ENCODE assay signal across 1 cellular context in the genomic region with DNA sequence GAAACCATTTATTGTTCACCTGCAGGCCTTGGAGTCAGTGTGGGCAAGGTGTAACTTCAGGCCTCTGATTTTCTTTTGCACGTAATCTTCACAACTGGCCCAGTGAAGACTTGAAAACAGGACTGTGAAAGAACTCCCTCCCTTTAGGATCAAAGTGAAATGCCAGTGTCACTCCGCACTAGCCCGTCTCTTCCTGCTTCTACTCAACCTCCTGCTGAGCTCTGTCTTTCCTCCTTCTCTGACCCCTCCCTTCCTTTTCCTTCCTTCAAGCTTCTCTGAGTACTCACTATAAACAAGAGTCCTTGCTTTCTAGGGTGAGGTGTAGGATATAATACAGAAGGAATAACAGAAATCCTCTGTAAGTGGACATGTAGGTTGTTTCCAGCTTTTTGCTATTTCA.
TF ChIP-seq lines count a peak whose summit lies in the region.

No MANE protein-coding gene starts in this region.

TF ChIP-seq in K562, 482 proteins besides CTCF, POLR2A, EP300 and RAD21:
- no peak for TF ChIP-seq GTF2E2 (tag; IDR thresholded peaks at IDR 0.05)
- TF ChIP-seq MYNN (IDR thresholded peaks at IDR 0.05): no peak
- TF ChIP-seq MYNN (CRISPR knock-in tag; IDR thresholded peaks at IDR 0.05): no peak
- TF ChIP-seq BRD9 (IDR thresholded peaks at IDR 0.05; ENCODE audit: low read depth, partially characterized antibody): no peak
- TF ChIP-seq POU5F1 (IDR thresholded peaks at IDR 0.05; ENCODE audit: borderline replicate concordance, low read depth, low read length, partially characterized antibody): no peak
- TF ChIP-seq, protein P1, sequence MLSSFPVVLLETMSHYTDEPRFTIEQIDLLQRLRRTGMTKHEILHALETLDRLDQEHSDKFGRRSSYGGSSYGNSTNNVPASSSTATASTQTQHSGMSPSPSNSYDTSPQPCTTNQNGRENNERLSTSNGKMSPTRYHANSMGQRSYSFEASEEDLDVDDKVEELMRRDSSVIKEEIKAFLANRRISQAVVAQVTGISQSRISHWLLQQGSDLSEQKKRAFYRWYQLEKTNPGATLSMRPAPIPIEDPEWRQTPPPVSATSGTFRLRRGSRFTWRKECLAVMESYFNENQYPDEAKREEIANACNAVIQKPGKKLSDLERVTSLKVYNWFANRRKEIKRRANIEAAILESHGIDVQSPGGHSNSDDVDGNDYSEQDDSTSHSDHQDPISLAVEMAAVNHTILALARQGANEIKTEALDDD (IDR thresholded peaks at IDR 0.05): no peak
- TF ChIP-seq EP400 (IDR thresholded peaks at IDR 0.05): no peak
- TF ChIP-seq STAT5B (CRISPR knock-in tag; IDR thresholded peaks at IDR 0.05): no peak
- TF ChIP-seq NFATC3 (IDR thresholded peaks at IDR 0.05): no peak
- no peak for TF ChIP-seq MAFK (IDR thresholded peaks at IDR 0.05; ENCODE audit: low read length)
- 0 out of 2 replicates have a peak, but pooled peaks have one; percentile 23 for TF ChIP-seq DPF2 (IDR thresholded peaks at IDR 0.05)
- TF ChIP-seq STAG1 (CRISPR knock-in tag; IDR thresholded peaks at IDR 0.05; ENCODE audit: borderline replicate concordance): no peak
- no peak for TF ChIP-seq PHB2 (IDR thresholded peaks at IDR 0.05; ENCODE audit: low read depth)
- no peak for TF ChIP-seq MXI1 (IDR thresholded peaks at IDR 0.05; ENCODE audit: low read depth, low read length)
- no peak for TF ChIP-seq ZNF174 (CRISPR knock-in tag; IDR thresholded peaks at IDR 0.05)
- TF ChIP-seq MEIS2 (IDR thresholded peaks at IDR 0.05; ENCODE audit: partially characterized antibody): peak; percentile 26
- TF ChIP-seq TAL1 (IDR thresholded peaks at IDR 0.05): no peak
- TF ChIP-seq FOXO4 (CRISPR knock-in tag; IDR thresholded peaks at IDR 0.05): no peak
- peak; percentile 23; the same call in 1 of the 2 replicates for TF ChIP-seq SMAD4 (CRISPR knock-in tag; conservative IDR thresholded peaks at IDR 0.05)
- TF ChIP-seq GABPB2 (CRISPR knock-in tag; conservative IDR thresholded peaks at IDR 0.05): no peak
- no peak for TF ChIP-seq MCM7 (IDR thresholded peaks at IDR 0.05)
- no peak for TF ChIP-seq ZNF76 (CRISPR knock-in tag; IDR thresholded peaks at IDR 0.05; ENCODE audit: borderline replicate concordance)
- 0 out of 2 replicates have a peak, but pooled peaks have one; percentile 21 for TF ChIP-seq LEF1 (IDR thresholded peaks at IDR 0.05)
- no peak for TF ChIP-seq THRA (IDR thresholded peaks at IDR 0.05)
- TF ChIP-seq RREB1 (CRISPR knock-in tag; IDR thresholded peaks at IDR 0.05): no peak
- no peak for TF ChIP-seq CEBPG (CRISPR knock-in tag; IDR thresholded peaks at IDR 0.05)
- TF ChIP-seq CEBPG (tag; conservative IDR thresholded peaks at IDR 0.05 in 1 of 2, IDR thresholded peaks at IDR 0.05 in 1 of 2): no peak
- TF ChIP-seq NFYB (IDR thresholded peaks at IDR 0.05; ENCODE audit: extremely low read depth, insufficient read length): no peak
- no peak for TF ChIP-seq ZNF511 (CRISPR knock-in tag; IDR thresholded peaks at IDR 0.05)
- no peak for TF ChIP-seq HES1 (IDR thresholded peaks at IDR 0.05; ENCODE audit: low read depth)
- peak in 1 of 2 experiments; percentile 33; a peak in 1 of 4 replicates for TF ChIP-seq FOXK2 (conservative IDR thresholded peaks at IDR 0.05 in 1 of 2, IDR thresholded peaks at IDR 0.05 in 1 of 2; ENCODE audit: low read depth in 2 of 2)
- no peak for TF ChIP-seq SRSF7 (optimal IDR thresholded peaks at IDR 0.05; ENCODE audit: low read depth, low read length)
- peak; percentile 70 for TF ChIP-seq PKNOX1 (IDR thresholded peaks at IDR 0.05)
- no peak for TF ChIP-seq ZNF146 (CRISPR knock-in tag; IDR thresholded peaks at IDR 0.05; ENCODE audit: unreplicated experiment)
- TF ChIP-seq NCOA2 (IDR thresholded peaks at IDR 0.05; ENCODE audit: partially characterized antibody in 2 of 2): no peak
